Comparison of ENCODE assay signal across 1 cellular context in the genomic region with DNA sequence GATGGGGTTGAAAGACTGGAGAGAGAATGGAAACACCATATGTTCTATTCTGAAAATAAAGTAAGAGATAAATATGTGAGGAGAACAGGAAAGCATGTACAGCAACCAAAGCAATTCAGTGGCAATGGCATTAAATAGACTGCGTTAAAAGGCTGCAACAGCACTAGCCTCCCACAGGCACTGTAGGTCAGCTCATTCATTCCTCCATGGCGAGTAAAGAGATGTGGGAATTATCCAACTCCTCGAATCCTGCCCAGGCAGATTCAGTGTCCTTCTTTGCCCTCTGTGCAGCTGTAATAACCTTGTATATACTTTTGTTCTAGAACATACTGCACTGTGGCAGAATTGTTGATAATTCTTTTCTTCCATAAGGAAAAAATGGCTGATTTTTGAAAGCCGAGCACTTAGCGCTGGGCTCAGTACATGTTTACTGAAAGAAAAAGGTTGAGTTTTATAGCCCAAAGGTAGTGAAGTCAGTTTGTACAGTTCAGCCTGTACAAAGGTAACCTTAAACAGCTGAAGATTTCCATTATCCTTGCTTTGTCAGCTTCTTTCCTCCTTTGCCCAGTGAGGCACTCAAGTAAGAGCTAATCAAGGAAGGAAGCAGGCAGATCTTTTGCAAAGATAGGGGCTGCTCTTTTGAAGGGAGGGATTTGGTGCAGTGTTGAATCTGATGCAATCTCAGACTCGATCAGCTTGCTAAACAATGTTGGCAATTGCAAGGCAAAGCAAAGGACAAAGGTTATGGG.
TF ChIP-seq lines count a peak whose summit lies in the region.

No MANE protein-coding gene starts in this region.

TF ChIP-seq in SK-N-SH, 30 proteins besides CTCF, POLR2A, EP300 and RAD21 (continued from another document):
- TF ChIP-seq, protein P1, sequence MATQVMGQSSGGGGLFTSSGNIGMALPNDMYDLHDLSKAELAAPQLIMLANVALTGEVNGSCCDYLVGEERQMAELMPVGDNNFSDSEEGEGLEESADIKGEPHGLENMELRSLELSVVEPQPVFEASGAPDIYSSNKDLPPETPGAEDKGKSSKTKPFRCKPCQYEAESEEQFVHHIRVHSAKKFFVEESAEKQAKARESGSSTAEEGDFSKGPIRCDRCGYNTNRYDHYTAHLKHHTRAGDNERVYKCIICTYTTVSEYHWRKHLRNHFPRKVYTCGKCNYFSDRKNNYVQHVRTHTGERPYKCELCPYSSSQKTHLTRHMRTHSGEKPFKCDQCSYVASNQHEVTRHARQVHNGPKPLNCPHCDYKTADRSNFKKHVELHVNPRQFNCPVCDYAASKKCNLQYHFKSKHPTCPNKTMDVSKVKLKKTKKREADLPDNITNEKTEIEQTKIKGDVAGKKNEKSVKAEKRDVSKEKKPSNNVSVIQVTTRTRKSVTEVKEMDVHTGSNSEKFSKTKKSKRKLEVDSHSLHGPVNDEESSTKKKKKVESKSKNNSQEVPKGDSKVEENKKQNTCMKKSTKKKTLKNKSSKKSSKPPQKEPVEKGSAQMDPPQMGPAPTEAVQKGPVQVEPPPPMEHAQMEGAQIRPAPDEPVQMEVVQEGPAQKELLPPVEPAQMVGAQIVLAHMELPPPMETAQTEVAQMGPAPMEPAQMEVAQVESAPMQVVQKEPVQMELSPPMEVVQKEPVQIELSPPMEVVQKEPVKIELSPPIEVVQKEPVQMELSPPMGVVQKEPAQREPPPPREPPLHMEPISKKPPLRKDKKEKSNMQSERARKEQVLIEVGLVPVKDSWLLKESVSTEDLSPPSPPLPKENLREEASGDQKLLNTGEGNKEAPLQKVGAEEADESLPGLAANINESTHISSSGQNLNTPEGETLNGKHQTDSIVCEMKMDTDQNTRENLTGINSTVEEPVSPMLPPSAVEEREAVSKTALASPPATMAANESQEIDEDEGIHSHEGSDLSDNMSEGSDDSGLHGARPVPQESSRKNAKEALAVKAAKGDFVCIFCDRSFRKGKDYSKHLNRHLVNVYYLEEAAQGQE (IDR thresholded peaks at IDR 0.05; ENCODE audit: low read depth, low read length): no peak
- no peak for TF ChIP-seq MEF2A (IDR thresholded peaks at IDR 0.05; ENCODE audit: borderline replicate concordance, low read depth)
- no peak for TF ChIP-seq SIN3A (IDR thresholded peaks at IDR 0.05; ENCODE audit: borderline replicate concordance, low read depth, low read length)
- 0 out of 2 replicates have a peak, but pooled peaks have one; percentile 21 for TF ChIP-seq JUND (IDR thresholded peaks at IDR 0.05)
- no peak for TF ChIP-seq TEAD4 (IDR thresholded peaks at IDR 0.05; ENCODE audit: borderline replicate concordance, insufficient read depth)
- peak; percentile 30; the same call in 1 of the 2 replicates for TF ChIP-seq TCF12 (IDR thresholded peaks at IDR 0.05)
- TF ChIP-seq RFX5 (IDR thresholded peaks at IDR 0.05; ENCODE audit: low read length): no peak
- no peak; the same call in 1 of the 2 replicates for TF ChIP-seq NFIC (IDR thresholded peaks at IDR 0.05; ENCODE audit: borderline replicate concordance)
- no peak for TF ChIP-seq MXI1 (IDR thresholded peaks at IDR 0.05; ENCODE audit: low read depth, low read length)
- TF ChIP-seq, protein P2, sequence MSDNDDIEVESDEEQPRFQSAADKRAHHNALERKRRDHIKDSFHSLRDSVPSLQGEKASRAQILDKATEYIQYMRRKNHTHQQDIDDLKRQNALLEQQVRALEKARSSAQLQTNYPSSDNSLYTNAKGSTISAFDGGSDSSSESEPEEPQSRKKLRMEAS (IDR thresholded peaks at IDR 0.05; ENCODE audit: low read depth): 0 out of 2 replicates have a peak, but pooled peaks have one; percentile 5
- no peak for TF ChIP-seq POLR2AphosphoS5 (IDR thresholded peaks at IDR 0.05; ENCODE audit: low read depth, low read length)
- no peak for TF ChIP-seq NRF1 (IDR thresholded peaks at IDR 0.05; ENCODE audit: low read depth, low read length)
- peak; percentile 71 for TF ChIP-seq GATA2 (CRISPR knock-in tag; IDR thresholded peaks at IDR 0.05)
- no peak for TF ChIP-seq FOXM1 (IDR thresholded peaks at IDR 0.05; ENCODE audit: low read depth)
- no peak for TF ChIP-seq RCOR1 (IDR thresholded peaks at IDR 0.05; ENCODE audit: low read length)
TF ChIP-seq in SK-N-SH: peak in this region for 5.
